In the genomic region with DNA sequence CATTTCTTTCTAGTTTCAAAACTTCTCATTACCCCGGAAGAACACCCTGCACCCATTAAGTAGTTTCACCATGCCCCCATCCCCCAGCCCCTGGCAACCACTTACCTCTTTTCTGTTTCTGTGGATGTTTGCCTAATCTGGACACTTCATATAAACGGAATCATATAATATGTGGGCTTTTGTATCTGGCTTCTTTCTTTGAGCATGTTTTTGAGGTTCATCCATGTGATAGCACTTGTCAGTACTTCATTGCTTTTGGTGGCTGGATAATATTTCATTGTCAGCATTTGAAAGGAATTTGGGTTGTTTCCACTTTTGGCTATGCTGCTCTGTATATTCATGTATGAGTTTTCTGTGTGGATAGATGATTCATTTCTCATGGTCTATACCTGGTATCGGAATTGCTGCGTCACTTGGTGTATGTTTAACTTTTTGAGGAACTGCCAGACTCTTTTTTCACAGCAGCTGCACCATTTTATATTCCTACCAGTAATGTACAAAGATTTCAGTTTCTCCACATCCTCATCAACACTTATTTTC, we compare ENCODE assay signal across 8 cellular contexts. TPM values are rescaled to one million over a fixed set of nuclear protein-coding genes. Genes with fewer than 3 reads are reported as not detected.
DNase-seq lines count a peak whose midpoint lies in the region; ATAC-seq, FAIRE-seq and TF ChIP-seq lines count a peak whose summit lies in the region.

No MANE protein-coding gene starts in this region.

- TF ChIP-seq POLR2A in K562 (conservative IDR thresholded peaks at IDR 0.05) = no peak
- no peak for TF ChIP-seq POLR2A in transverse colon (IDR thresholded peaks at IDR 0.05)

- no peaks in the 10 kb centered on the region for H3K9me1 ChIP-seq in K562 (ENCODE audit: control insufficient read depth, insufficient read depth, low read length)

- H3K4me2 ChIP-seq in BLaER1 treated with 17β-estradiol and CSF1 and Interleukin-3, amounts not matched to agents 10 nM and 100 nM = peak overlapping the region; percentile 37 to 79 (median 69); a peak in 21 of 22 replicates
- no peak overlapping the region for H3K4me2 ChIP-seq in K562 (ENCODE audit: insufficient read depth, low read length)

- peaks cover 0 to 13% (median 5%) of the 10 kb centered on the region in 11 experiments; a peak in 7 of 22 replicates for H4K20me1 ChIP-seq in BLaER1 treated with 17β-estradiol and CSF1 and Interleukin-3, amounts not matched to agents 10 nM and 100 nM
- no peaks in the 10 kb centered on the region for H4K20me1 ChIP-seq in K562 (replicated peaks; ENCODE audit: control insufficient read depth, insufficient read depth, low read length)

- H3K4me1 Mint-ChIP-seq in Caco-2 (ENCODE audit: low read depth, unreplicated experiment) = peaks cover 17% of the 10 kb centered on the region

- H3K4me3 Mint-ChIP-seq in Caco-2 (ENCODE audit: unreplicated experiment) = no peak overlapping the region

- H3K27ac Mint-ChIP-seq in Caco-2 (ENCODE audit: unreplicated experiment) = no peak overlapping the region

- TF ChIP-seq RAD21 in K562 (CRISPR knock-in tag; conservative IDR thresholded peaks at IDR 0.05 in 1 of 2, IDR thresholded peaks at IDR 0.05 in 1 of 2) = no peak

- POLR2A ChIA-PET in K562 (lab: Yijun Ruan, JAX) = interaction anchor here (0.9 kb wide), 1 partner anchor 11 kb away, joined by 3 read pairs; no protein-coding TSS in a partner anchor
- POLR2A ChIA-PET in Caco-2 (lab: Charles Lee) = no interaction called here

- peak overlapping the region in 1 of 11 experiments; percentile 33; a peak in 1 of 22 replicates for H3K9ac ChIP-seq in BLaER1 treated with 17β-estradiol and CSF1 and Interleukin-3, amounts not matched to agents 10 nM and 100 nM
- H3K9ac ChIP-seq in K562 (ENCODE audit: insufficient read depth in 1 of 2, low read depth in 2 of 2, low read length in 2 of 2) = peak overlapping the region in 1 of 2 experiments; percentile 1; a peak in 1 of 4 replicates

- H3K27ac ChIP-seq in BLaER1 treated with 17β-estradiol and CSF1 and Interleukin-3, amounts not matched to agents 10 nM and 100 nM = peak overlapping the region in 5 of 11 experiments; percentile 8 to 29 (median 24); a peak in 5 of 22 replicates
- 0 out of 3 replicates have a peak overlapping the region, but pooled peaks have one; percentile 12 for H3K27ac ChIP-seq in K562 (ENCODE audit: extremely low read depth, low read depth, low read length)
- H3K27ac ChIP-seq in transverse colon = peak overlapping the region; percentile 36 to 77 (median 66)
- H3K27ac ChIP-seq in left ventricle myocardium inferior (replicated peaks) = no peak overlapping the region
- H3K27ac ChIP-seq in SJCRH30 = no peak overlapping the region

- CTCF ChIA-PET in K562 (lab: Yijun Ruan, JAX; ENCODE audit: low intra/inter-chr PET ratio) = no interaction called here
- CTCF ChIA-PET in Caco-2 (lab: Charles Lee) = no interaction called here

- H3K9me3 ChIP-seq in BLaER1 treated with 17β-estradiol and CSF1 and Interleukin-3, amounts not matched to agents 10 nM and 100 nM (replicated peaks in 1 of 11) = no peaks in the 10 kb centered on the region
- no peaks in the 10 kb centered on the region for H3K9me3 ChIP-seq in K562 (replicated peaks; ENCODE audit: control insufficient read depth, insufficient read depth, low read depth, low read length)
- H3K9me3 ChIP-seq in transverse colon = no peaks in the 10 kb centered on the region
- no peaks in the 10 kb centered on the region for H3K9me3 ChIP-seq in left ventricle myocardium inferior (replicated peaks)
- no peaks in the 10 kb centered on the region for H3K9me3 ChIP-seq in Caco-2
- no peaks in the 10 kb centered on the region for H3K9me3 ChIP-seq in SJCRH30 (replicated peaks)

- peak in 1 of 4 experiments; percentile 27 for DNase-seq in K562 (ENCODE audit: extremely low read depth in 1 of 4, low spot score in 3 of 4)
- DNase-seq in transverse colon = peak; percentile 28
- DNase-seq in left ventricle myocardium inferior = no peak
- no peak for DNase-seq in Caco-2
- DNase-seq in SJCRH30 = no peak

- no peak overlapping the region for H2AFZ ChIP-seq in K562 (ENCODE audit: low read depth, low read length)

- H3K36me3 Mint-ChIP-seq in Caco-2 (ENCODE audit: insufficient read depth, unreplicated experiment) = peaks cover 37% of the 10 kb centered on the region

- TF ChIP-seq CTCF in K562 (IDR thresholded peaks at IDR 0.05 in 2 of 3, conservative IDR thresholded peaks at IDR 0.05 in 1 of 3; ENCODE audit: insufficient read depth in 2 of 3, low read depth in 1 of 3, low read length in 3 of 3) = no peak
- TF ChIP-seq CTCF in transverse colon (IDR thresholded peaks at IDR 0.05) = no peak
- no peak for TF ChIP-seq CTCF in left ventricle myocardium inferior (IDR thresholded peaks at IDR 0.05; ENCODE audit: borderline replicate concordance)
- no peak for TF ChIP-seq CTCF in Caco-2 (IDR thresholded peaks at IDR 0.05; ENCODE audit: insufficient read depth in 1 of 2, low read depth in 1 of 2, low read length in 1 of 2, severe bottlenecking in 1 of 2, unreplicated experiment in 1 of 2)

- in situ Hi-C loops in K562 (cut with MboI) = no loop called here
- in situ Hi-C loops in transverse colon (cut with MboI; ENCODE audit: low pct_ligation_motif_present in 1 of 4, low pct_unique_long_range_greater_than_20kb in 1 of 4, low sequenced_read_pairs in 3 of 4) = no loop called here

- H3K9me3 Mint-ChIP-seq in Caco-2 (ENCODE audit: unreplicated experiment) = no peaks in the 10 kb centered on the region

- H3K27me3 Mint-ChIP-seq in Caco-2 (ENCODE audit: insufficient read depth, unreplicated experiment) = no peaks in the 10 kb centered on the region

- BruUV-seq in K562 (replicated peaks; lab: Mats Ljungman, UMichigan) = no TSS peak
- BruUV-seq in Caco-2 (replicated peaks; lab: Mats Ljungman, UMichigan) = no TSS peak

- 36% methylated on average over 4 of the region's 4 CpGs for WGBS in K562 (ENCODE audit: insufficient coverage, low coverage, missing lambda C conversion rate)
- 22 to 32% methylated on average over 4 of the region's 4 CpGs for WGBS in transverse colon (ENCODE audit: low coverage in 1 of 2), 2 donors

- no peak overlapping the region for H3K4me3 ChIP-seq in BLaER1 treated with 17β-estradiol and CSF1 and Interleukin-3, amounts not matched to agents 10 nM and 100 nM
- H3K4me3 ChIP-seq in K562 = no peak overlapping the region
- no peak overlapping the region for H3K4me3 ChIP-seq in transverse colon
- H3K4me3 ChIP-seq in left ventricle myocardium inferior = no peak overlapping the region
- H3K4me3 ChIP-seq in Caco-2 (ENCODE audit: low read depth, low read length) = no peak overlapping the region
- no peak overlapping the region for H3K4me3 ChIP-seq in SJCRH30

- peaks cover 46 to 58% (median 52%) of the 10 kb centered on the region in 10 experiments for H3K4me1 ChIP-seq in BLaER1 treated with 17β-estradiol and CSF1 and Interleukin-3, amounts not matched to agents 10 nM and 100 nM
- H3K4me1 ChIP-seq in K562 (replicated peaks in 1 of 2; ENCODE audit: control insufficient read depth in 2 of 2, insufficient read depth in 2 of 2, low read length in 2 of 2) (peaks cover 12 to 27% of the 10 kb centered on the region in 2 experiments; a peak in 4 of 5 replicates), transverse colon (peaks cover 23 to 41% (median 32%) of the 10 kb centered on the region in 4 donors), left ventricle myocardium inferior (peaks cover 22% of the 10 kb centered on the region), Caco-2 (peaks cover 8% of the 10 kb centered on the region; the same call in 1 of the 2 replicates), SJCRH30 (peaks cover 14% of the 10 kb centered on the region)

- peaks cover 9% of the 10 kb centered on the region; the same call in 2 of the 3 replicates for H3K79me2 ChIP-seq in K562 (ENCODE audit: control insufficient read depth, insufficient read depth, low read length)

- TF ChIP-seq EP300 in K562 (IDR thresholded peaks at IDR 0.05; ENCODE audit: low read length) (no peak), transverse colon (IDR thresholded peaks at IDR 0.05; ENCODE audit: low read depth) (no peak)

- intact Hi-C loops in K562 (cut with micrococcal nuclease) (no loop called here), transverse colon (cut with DNase I; ENCODE audit: low total_unique reads) (no loop called here), left ventricle myocardium inferior (cut with micrococcal nuclease) (no loop called here), Caco-2 (cut with micrococcal nuclease; ENCODE audit: unreplicated experiment) (no loop called here)

- ATAC-seq in GM19372 (IDR thresholded peaks at IDR 0.05; ENCODE audit: low read depth, unreplicated experiment) = peak; percentile 67
- peak; percentile 67 for ATAC-seq in HG03521 (IDR thresholded peaks at IDR 0.05; ENCODE audit: unreplicated experiment)
- no peak for ATAC-seq in K562

- no peak for FAIRE-seq in K562 (lab: Jason Lieb, UNC)

- no peaks in the 10 kb centered on the region for H3K27me3 ChIP-seq in BLaER1 treated with 17β-estradiol and CSF1 and Interleukin-3, amounts not matched to agents 10 nM and 100 nM
- no peaks in the 10 kb centered on the region for H3K27me3 ChIP-seq in K562 (ENCODE audit: control insufficient read depth in 2 of 2, insufficient read depth in 2 of 2, low read length in 2 of 2)
- H3K27me3 ChIP-seq in transverse colon = no peaks in the 10 kb centered on the region
- H3K27me3 ChIP-seq in left ventricle myocardium inferior (ENCODE audit: low read depth) = no peaks in the 10 kb centered on the region
- no peaks in the 10 kb centered on the region for H3K27me3 ChIP-seq in Caco-2 (replicated peaks; ENCODE audit: control insufficient read depth, insufficient read depth, low read length)
- H3K27me3 ChIP-seq in SJCRH30 = no peaks in the 10 kb centered on the region

- H3K36me3 ChIP-seq in BLaER1 treated with 17β-estradiol and CSF1 and Interleukin-3, amounts not matched to agents 10 nM and 100 nM = peaks cover 30 to 64% (median 53%) of the 10 kb centered on the region in 11 experiments
- H3K36me3 ChIP-seq in K562 (ENCODE audit: control insufficient read depth, insufficient read depth, low read length) = peaks cover 13% of the 10 kb centered on the region
- no peaks in the 10 kb centered on the region for H3K36me3 ChIP-seq in transverse colon
- peaks cover 12% of the 10 kb centered on the region for H3K36me3 ChIP-seq in left ventricle myocardium inferior
- peaks cover 2% of the 10 kb centered on the region; the same call in 1 of the 2 replicates for H3K36me3 ChIP-seq in Caco-2 (ENCODE audit: control insufficient read depth, insufficient read depth, low read length)
- peaks cover 42% of the 10 kb centered on the region for H3K36me3 ChIP-seq in SJCRH30

RNA-seq across cellular contexts. Expression of gene SLC5A10, which starts 30.0 kb away (rescaled TPM):
- total RNA-seq in K562 (2011; cell fraction: chromatin; rRNA removed; ENCODE audit: low replicate concordance) = 0.51 TPM in 1 of 2 replicates, not detected in the other
- 0.17 and 0.39 TPM in 2 replicates for total RNA-seq in K562 (2011; cell fraction: nucleolus; rRNA removed)
- 0.37 and 0.46 TPM in 2 replicates for total RNA-seq in K562 (2011; cell fraction: nucleoplasm; rRNA removed)
- total RNA-seq in K562 (2014; rRNA removed) (0.09 TPM in 1 of 2 replicates, not detected in the other), K562 (2014; rRNA removed; fragmentation: Illumina TruSeq; extraction: Trizol) (not detected in 2 replicates), K562 (2015; rRNA removed; fragmentation: Illumina TruSeq; extraction: Trizol) (0.04 TPM in 1 of 2 replicates, not detected in the other), K562 (2021) (not detected in 2 replicates), transverse colon (not detected), left ventricle myocardium inferior (not detected), Caco-2 (2022) (0.19 and 0.27 TPM in 2 replicates)
- polyA plus RNA-seq in K562 (2011; rRNA removed) (0.01 and 0.03 TPM in 2 replicates), K562 (2014; fragmentation: Illumina TruSeq; extraction: Trizol) (0.04 TPM in 1 of 2 replicates, not detected in the other), K562 (2014; fragmentation: Nextera tagmentation; extraction: Ambion mirVana) (not detected), K562 (2014; rRNA removed) (0.03 and 0.05 TPM in 2 replicates)
- 0.01 TPM in 1 of 2 replicates, not detected in the other for polyA plus RNA-seq in K562 (2011; cell fraction: cytosol; rRNA removed)
- polyA plus RNA-seq in K562 (2011; cell fraction: nucleus; rRNA removed) = 0.06 TPM in 2 replicates
- polyA plus RNA-seq in K562 (2012) = 0.04 and 0.07 TPM in 2 replicates
- not detected in 2 replicates for polyA minus RNA-seq in K562 (2011; rRNA and poly(A)+ RNA removed)
- not detected in 2 replicates for polyA minus RNA-seq in K562 (2011; cell fraction: cytosol; rRNA and poly(A)+ RNA removed)
- 0.13 and 0.22 TPM in 2 replicates for polyA minus RNA-seq in K562 (2011; cell fraction: nucleus; rRNA and poly(A)+ RNA removed)
- total RNA-seq in SJCRH30 (2014; rRNA removed; shearing (Covaris generic)) = not detected in 2 replicates

Comparison
In these comparisons a context has a peak if more than half of its experiments do, and no peak if none do; other contexts are left out.
1. H3K27ac ChIP-seq: peak in K562 (single experiment) and transverse colon (4 of 4); none in left ventricle myocardium inferior (single experiment) and SJCRH30 (single experiment).